Comparison of ENCODE assay signal across 8 cellular contexts in the genomic region with DNA sequence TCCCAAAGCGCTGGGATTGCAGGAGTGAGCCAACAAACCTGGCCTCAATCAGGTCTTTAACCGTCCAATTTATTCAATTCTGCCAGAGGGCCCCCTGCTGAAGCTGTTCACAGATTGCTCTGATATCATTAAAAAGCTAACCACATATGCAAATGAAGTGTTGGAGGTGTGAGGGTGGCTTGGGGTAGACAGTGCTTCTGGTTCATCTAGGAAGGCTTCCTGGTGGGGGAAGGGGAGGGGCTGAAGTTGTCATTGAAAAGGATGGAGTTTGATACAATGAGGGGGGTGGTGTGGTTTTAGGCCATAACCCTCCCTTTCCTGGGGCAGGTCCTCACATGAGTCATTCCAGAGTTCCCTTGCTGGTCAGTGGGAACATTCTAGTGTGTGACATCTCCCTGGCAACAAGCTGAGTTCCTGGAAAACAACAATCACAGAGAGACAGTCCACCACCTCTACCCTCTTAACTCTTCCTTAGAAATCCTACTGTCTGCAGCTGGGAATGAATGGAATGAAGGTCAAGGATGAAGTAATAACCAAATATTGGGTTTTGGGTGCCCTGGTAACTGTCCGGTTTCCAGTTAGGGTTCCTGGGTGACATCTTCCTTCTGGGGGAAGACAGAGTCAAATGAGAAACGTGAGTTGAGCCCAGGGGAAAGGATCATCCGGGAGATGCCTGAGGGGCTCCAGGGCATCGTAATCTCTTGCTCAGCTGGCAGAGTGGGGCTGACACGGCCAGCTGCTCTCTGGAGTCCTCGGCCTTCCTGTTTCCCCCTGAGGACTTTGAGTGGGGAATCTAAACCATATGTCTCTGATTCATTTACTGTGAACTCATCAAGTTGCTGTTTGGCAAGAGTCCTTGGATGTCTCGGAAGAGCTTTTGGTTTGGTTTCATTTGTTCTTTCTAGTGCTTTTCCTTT. TPM values are rescaled to one million over a fixed set of nuclear protein-coding genes. Genes with fewer than 3 reads are reported as not detected.
DNase-seq lines count a peak whose midpoint lies in the region; TF ChIP-seq lines count a peak whose summit lies in the region.

No MANE protein-coding gene starts in this region.

- H3K4me1 ChIP-seq in sigmoid colon: peaks cover 0 to 50% (median 32%) of the 10 kb centered on the region in 4 donors

- no peaks in the 10 kb centered on the region for H3K27me3 Mint-ChIP-seq in activated CD4-positive, alpha-beta memory T cell treated with anti-CD3 and anti-CD28 coated beads, Interleukin-2, amount 10 ng/mL, durations not matched to agents 7 days and 5 days
- H3K27me3 Mint-ChIP-seq in glutamatergic neuron (ENCODE audit: unreplicated experiment): peaks cover 3% of the 10 kb centered on the region

- no peak for TF ChIP-seq CTCF in glutamatergic neuron (IDR thresholded peaks at IDR 0.05; ENCODE audit: partially characterized antibody, unreplicated experiment)
- no peak for TF ChIP-seq CTCF in sigmoid colon (IDR thresholded peaks at IDR 0.05)
- TF ChIP-seq CTCF in GM10266 (IDR thresholded peaks at IDR 0.05; ENCODE audit: control insufficient read depth, insufficient read depth, low read depth, missing control alignments): no peak

- no peaks in the 10 kb centered on the region for H3K9me3 Mint-ChIP-seq in activated CD4-positive, alpha-beta memory T cell treated with anti-CD3 and anti-CD28 coated beads, Interleukin-2, amount 10 ng/mL, durations not matched to agents 7 days and 5 days
- peaks cover 4% of the 10 kb centered on the region for H3K9me3 Mint-ChIP-seq in glutamatergic neuron (ENCODE audit: unreplicated experiment)

- no peaks in the 10 kb centered on the region for H3K27me3 ChIP-seq in sigmoid colon

- peak; percentile 81 for DNase-seq in ELF-1 (ENCODE audit: low read depth, low spot score)
- peak; percentile 93 for DNase-seq in HS-5 (ENCODE audit: low read depth)
- DNase-seq in activated CD4-positive, alpha-beta memory T cell treated with anti-CD3 and anti-CD28 coated beads, Interleukin-2, amount 10 ng/mL, durations not matched to agents 7 days and 5 days: no peak
- DNase-seq in glutamatergic neuron: peak; percentile 59
- no peak for DNase-seq in sigmoid colon
- DNase-seq in UCSD-AML1 (lab: John Stamatoyannopoulos, UW; ENCODE audit: unreplicated experiment): no peak
- no peak for DNase-seq in GM10266 (ENCODE audit: extremely low spot score)
- DNase-seq in globus pallidus (ENCODE audit: low spot score): no peak

- intact Hi-C loops in sigmoid colon (cut with DNase I): loop anchor here (5.0 kb wide), 2 partner anchors 55 to 330 kb away; no protein-coding TSS in a partner anchor

- peaks cover 57% of the 10 kb centered on the region for H3K4me1 Mint-ChIP-seq in activated CD4-positive, alpha-beta memory T cell treated with anti-CD3 and anti-CD28 coated beads, Interleukin-2, amount 10 ng/mL, durations not matched to agents 7 days and 5 days
- peaks cover 36% of the 10 kb centered on the region for H3K4me1 Mint-ChIP-seq in glutamatergic neuron (ENCODE audit: low read depth, unreplicated experiment)

- H3K36me3 Mint-ChIP-seq in activated CD4-positive, alpha-beta memory T cell treated with anti-CD3 and anti-CD28 coated beads, Interleukin-2, amount 10 ng/mL, durations not matched to agents 7 days and 5 days (ENCODE audit: low read depth): no peaks in the 10 kb centered on the region
- peaks cover 5% of the 10 kb centered on the region for H3K36me3 Mint-ChIP-seq in glutamatergic neuron (ENCODE audit: unreplicated experiment)

- no peaks in the 10 kb centered on the region for H3K36me3 ChIP-seq in sigmoid colon

- 71 to 83% methylated on average over 9 of the region's 9 CpGs for WGBS in sigmoid colon, 2 donors

- H3K4me3 ChIP-seq in sigmoid colon: peak overlapping the region in 1 of 4 donors; percentile 7

- no peak overlapping the region for H3K4me3 Mint-ChIP-seq in activated CD4-positive, alpha-beta memory T cell treated with anti-CD3 and anti-CD28 coated beads, Interleukin-2, amount 10 ng/mL, durations not matched to agents 7 days and 5 days
- peak overlapping the region; percentile 53 for H3K4me3 Mint-ChIP-seq in glutamatergic neuron (ENCODE audit: unreplicated experiment)

- TF ChIP-seq EP300 in sigmoid colon (IDR thresholded peaks at IDR 0.05): peak in 1 of 4 donors; percentile 35

- H3K27ac Mint-ChIP-seq in activated CD4-positive, alpha-beta memory T cell treated with anti-CD3 and anti-CD28 coated beads, Interleukin-2, amount 10 ng/mL, durations not matched to agents 7 days and 5 days: peak overlapping the region; percentile 35
- peak overlapping the region; percentile 70 for H3K27ac Mint-ChIP-seq in glutamatergic neuron (ENCODE audit: unreplicated experiment)

- H3K9me3 ChIP-seq in sigmoid colon: no peaks in the 10 kb centered on the region

- POLR2A ChIA-PET in activated CD4-positive, alpha-beta memory T cell treated with anti-CD3 and anti-CD28 coated beads, Interleukin-2, amount 10 ng/mL, durations not matched to agents 7 days and 5 days (lab: Charles Lee): interaction anchor here (1.2 to 2.3 kb wide), 5 partner anchors 8 to 124 kb away, joined by 3 to 12 read pairs (median 4); a partner anchor contains a TSS

- peak overlapping the region; percentile 56 to 75 (median 72) for H3K27ac ChIP-seq in sigmoid colon

- CTCF ChIA-PET in activated CD4-positive, alpha-beta memory T cell treated with anti-CD3 and anti-CD28 coated beads, Interleukin-2, amount 10 ng/mL, durations not matched to agents 7 days and 5 days (lab: Charles Lee): interaction anchor here (0.7 to 6.0 kb wide), 18 partner anchors 10 to 329 kb away, joined by 3 to 40 read pairs (median 4); no protein-coding TSS in a partner anchor

- no peak for TF ChIP-seq POLR2A in sigmoid colon (IDR thresholded peaks at IDR 0.05)

RNA-seq across cellular contexts. Expression of a gene that starts 32.2 kb away (rescaled TPM):
- 10 to 100 TPM; 56.5 to 56.7 TPM for total RNA-seq in activated CD4-positive, alpha-beta memory T cell treated with anti-CD3 and anti-CD28 coated beads, Interleukin-2, amount 10 ng/mL, durations not matched to agents 7 days and 5 days
- total RNA-seq in glutamatergic neuron (ENCODE audit: unreplicated experiment) (0.56 TPM), sigmoid colon (10 to 100 TPM in 1 of 4 donors, 1 to 10 TPM in 3; 1.8 to 10.0 (median 2.9) TPM)
- polyA plus RNA-seq in sigmoid colon: 1 to 10 TPM; 3.0 to 5.7 (median 3.7) TPM

RNA-seq across cellular contexts. Expression of a gene that starts 58.9 kb away (rescaled TPM):
- total RNA-seq in activated CD4-positive, alpha-beta memory T cell treated with anti-CD3 and anti-CD28 coated beads, Interleukin-2, amount 10 ng/mL, durations not matched to agents 7 days and 5 days: 10 to 100 TPM; 21.6 to 21.8 TPM
- 35.3 TPM for total RNA-seq in glutamatergic neuron (ENCODE audit: unreplicated experiment)
- 10 to 100 TPM in 2 of 4 donors, 1 to 10 TPM in 2; 3.2 to 32.0 (median 11.8) TPM for total RNA-seq in sigmoid colon
- polyA plus RNA-seq in sigmoid colon: 100 to 1,000 TPM in 1 of 3 donors, 10 to 100 TPM in 2; 29.4 to 162 (median 37.8) TPM

Comparison
In these comparisons a context has a peak if more than half of its experiments do, and no peak if none do; other contexts are left out.
1. DNase-seq: peak in ELF-1 (single experiment), HS-5 (single experiment) and glutamatergic neuron (single experiment); none in activated CD4-positive, alpha-beta memory T cell treated with anti-CD3 and anti-CD28 coated beads, Interleukin-2, amount 10 ng/mL, durations not matched to agents 7 days and 5 days (single experiment), sigmoid colon (single experiment), UCSD-AML1 (single experiment), GM10266 (single experiment) and globus pallidus (single experiment).
2. RNA of a gene that starts 32.2 kb away (total RNA-seq): 56.5 to 56.7 TPM in activated CD4-positive, alpha-beta memory T cell treated with anti-CD3 and anti-CD28 coated beads, Interleukin-2, amount 10 ng/mL, durations not matched to agents 7 days and 5 days; 1.8 to 10.0 TPM in sigmoid colon and 0.56 TPM in glutamatergic neuron (single experiment); every median in the first group is over 4 times any median in the second.